ENCODE assay signal across 18 cellular contexts in the genomic region with DNA sequence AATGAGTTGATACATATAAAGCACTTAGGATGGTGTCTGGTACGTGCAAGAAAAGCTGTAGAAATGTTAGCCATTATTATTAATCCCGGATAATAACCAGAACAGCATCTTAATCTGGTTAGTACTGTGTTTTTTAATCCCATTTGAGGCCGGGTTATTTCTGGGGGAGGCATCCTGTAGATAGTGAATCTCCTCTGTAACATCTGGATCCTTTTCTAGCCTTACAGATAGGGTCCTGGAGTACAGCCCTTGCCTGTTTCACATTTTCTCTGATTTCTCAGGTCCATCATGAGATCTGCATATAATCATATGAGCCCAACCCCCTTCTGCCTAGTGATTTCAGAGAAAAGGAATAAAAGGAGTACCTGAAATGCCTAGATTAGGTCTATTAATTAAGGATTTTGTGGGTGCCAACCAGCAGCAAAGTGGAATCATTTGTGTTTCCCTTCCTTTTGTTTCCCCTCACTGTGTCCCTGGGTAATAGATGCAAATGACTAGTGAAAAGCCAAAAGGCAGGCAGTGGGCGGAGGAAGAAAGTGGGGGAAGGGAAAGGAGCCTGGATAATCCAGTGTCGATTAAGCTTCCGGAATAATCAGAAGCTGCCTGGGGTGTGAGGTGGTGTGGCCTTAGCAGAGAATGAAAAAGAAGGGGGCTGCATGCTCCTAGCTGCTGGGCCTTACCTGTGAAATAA.
A peak's percentile ranks its signal among the peaks of the same experiment; 100 is the strongest.
DNase-seq lines count a peak whose midpoint lies in the region; ATAC-seq and TF ChIP-seq lines count a peak whose summit lies in the region.
"Had no signal": no experiment of that assay in that cellular context is flagged by ENCODE, and none has a peak within 500 bp of the region (broad histone marks: within the 10 kb centered on the region; RNA-seq: fewer than 3 reads in every experiment).

No MANE protein-coding gene starts in this region.

- H3K4me1 Mint-ChIP-seq in brain: peaks cover 68% of the 10 kb centered on the region
- H3K4me1 Mint-ChIP-seq in activated T-helper 2 cell treated with anti-CD3 and anti-CD28 coated beads, Interferon-gamma antibody, Interleukin-2, Interleukin-4, amounts not matched to agents 10 μg/mL and 5 μg/mL and 100 μg/mL, durations not matched to agents 14 hours and 24 hours and 36 hours (ENCODE audit: low read depth): no peaks in the 10 kb centered on the region
- H3K4me1 Mint-ChIP-seq: activated CD4-positive, alpha-beta T cell treated with anti-CD3 and anti-CD28 coated beads for 36 hours; activated naive CD8-positive, alpha-beta T cell treated with anti-CD3 and anti-CD28 coated beads, Interleukin-2, amount 50 U/mL, for 24 hours had no signal

- H3K9me3 Mint-ChIP-seq in brain: no peaks in the 10 kb centered on the region
- H3K9me3 Mint-ChIP-seq in activated T-helper 2 cell treated with anti-CD3 and anti-CD28 coated beads, Interferon-gamma antibody, Interleukin-2, Interleukin-4, amounts not matched to agents 10 μg/mL and 5 μg/mL and 100 μg/mL, durations not matched to agents 14 hours and 24 hours and 36 hours: no peaks in the 10 kb centered on the region
- H3K9me3 Mint-ChIP-seq: activated naive CD8-positive, alpha-beta T cell treated with anti-CD3 and anti-CD28 coated beads, Interleukin-2, amount 50 U/mL, for 24 hours; T-helper 1 cell treated with Interleukin-12 subunit alpha and Interleukin-12 subunit beta and Interleukin-4 antibody, amounts not matched to agents 30 μg/mL and 1 μg/mL, for 36 hours had no signal

- 49% methylated on average over 6 of the region's 6 CpGs for WGBS in HUES64
- WGBS in smooth muscle cell (ENCODE audit: low lambda C conversion rate): 41% methylated on average over 6 of the region's 6 CpGs
- WGBS in heart right ventricle, 2 donors: 72 to 74% methylated on average over 6 of the region's 6 CpGs

- peak overlapping the region; percentile 19 to 97 (median 89) for H3K27ac Mint-ChIP-seq in brain
- no peak overlapping the region for H3K27ac Mint-ChIP-seq in activated T-helper 2 cell treated with anti-CD3 and anti-CD28 coated beads, Interferon-gamma antibody, Interleukin-2, Interleukin-4, amounts not matched to agents 10 μg/mL and 5 μg/mL and 100 μg/mL, durations not matched to agents 14 hours and 24 hours and 36 hours
- H3K27ac Mint-ChIP-seq: activated CD4-positive, alpha-beta T cell treated with anti-CD3 and anti-CD28 coated beads for 36 hours; activated naive CD8-positive, alpha-beta T cell treated with anti-CD3 and anti-CD28 coated beads, Interleukin-2, amount 50 U/mL, for 24 hours; dendritic cell treated with granulocyte-macrophage colony-stimulating factor and Interleukin-4, amounts not matched to agents 40 ng/mL and 50 ng/mL, for 4 days; T-helper 1 cell treated with Interleukin-12 subunit alpha and Interleukin-12 subunit beta and Interleukin-4 antibody, amounts not matched to agents 30 μg/mL and 1 μg/mL, for 36 hours had no signal

- H3K27me3 ChIP-seq in HUES64 (ENCODE audit: insufficient read depth, low read length): no peaks in the 10 kb centered on the region
- H3K27me3 ChIP-seq in smooth muscle cell (ENCODE audit: low read depth): no peaks in the 10 kb centered on the region
- H3K27me3 ChIP-seq in heart right ventricle: no peaks in the 10 kb centered on the region
- H3K27me3 ChIP-seq: testis had no signal

- H3K4me3 Mint-ChIP-seq in brain: peak overlapping the region in 3 of 5 experiments; percentile 37 to 66 (median 48)
- no peak overlapping the region for H3K4me3 Mint-ChIP-seq in activated T-helper 2 cell treated with anti-CD3 and anti-CD28 coated beads, Interferon-gamma antibody, Interleukin-2, Interleukin-4, amounts not matched to agents 10 μg/mL and 5 μg/mL and 100 μg/mL, durations not matched to agents 14 hours and 24 hours and 36 hours (ENCODE audit: low read depth)
- H3K4me3 Mint-ChIP-seq: activated CD4-positive, alpha-beta T cell treated with anti-CD3 and anti-CD28 coated beads for 36 hours; activated naive CD8-positive, alpha-beta T cell treated with anti-CD3 and anti-CD28 coated beads, Interleukin-2, amount 50 U/mL, for 24 hours; dendritic cell treated with granulocyte-macrophage colony-stimulating factor and Interleukin-4, amounts not matched to agents 40 ng/mL and 50 ng/mL, for 4 days; T-helper 1 cell treated with Interleukin-12 subunit alpha and Interleukin-12 subunit beta and Interleukin-4 antibody, amounts not matched to agents 30 μg/mL and 1 μg/mL, for 36 hours had no signal

- no peaks in the 10 kb centered on the region for H3K27me3 Mint-ChIP-seq in brain
- H3K27me3 Mint-ChIP-seq in activated T-helper 2 cell treated with anti-CD3 and anti-CD28 coated beads, Interferon-gamma antibody, Interleukin-2, Interleukin-4, amounts not matched to agents 10 μg/mL and 5 μg/mL and 100 μg/mL, durations not matched to agents 14 hours and 24 hours and 36 hours (ENCODE audit: low read depth): peaks cover 45% of the 10 kb centered on the region

- TF ChIP-seq CTCF in brain (conservative IDR thresholded peaks at IDR 0.05): no peak
- no peak for TF ChIP-seq CTCF in smooth muscle cell (IDR thresholded peaks at IDR 0.05; ENCODE audit: borderline replicate concordance, insufficient read depth, poor library complexity, severe bottlenecking)
- TF ChIP-seq CTCF in heart right ventricle (IDR thresholded peaks at IDR 0.05): no peak

- H2AFZ ChIP-seq in smooth muscle cell (ENCODE audit: low read depth): no peak overlapping the region

- H4K20me1 ChIP-seq in smooth muscle cell (ENCODE audit: low read depth): no peaks in the 10 kb centered on the region

- no peaks in the 10 kb centered on the region for H3F3A ChIP-seq in smooth muscle cell (ENCODE audit: low read depth)

- H3K4me2 ChIP-seq in smooth muscle cell: peak overlapping the region; percentile 21

- H3K9me3 ChIP-seq in HUES64 (ENCODE audit: insufficient read depth, low read depth, low read length) (no peaks in the 10 kb centered on the region), smooth muscle cell (replicated peaks; ENCODE audit: low read depth) (no peaks in the 10 kb centered on the region), heart right ventricle (no peaks in the 10 kb centered on the region)
- H3K9me3 ChIP-seq: psoas muscle, testis had no signal

- H3K36me3 Mint-ChIP-seq in brain: peaks cover 38% of the 10 kb centered on the region
- H3K36me3 Mint-ChIP-seq in activated T-helper 2 cell treated with anti-CD3 and anti-CD28 coated beads, Interferon-gamma antibody, Interleukin-2, Interleukin-4, amounts not matched to agents 10 μg/mL and 5 μg/mL and 100 μg/mL, durations not matched to agents 14 hours and 24 hours and 36 hours (ENCODE audit: low read depth): no peaks in the 10 kb centered on the region

- H3K9ac ChIP-seq in HUES64 (ENCODE audit: low read depth, low read length) (peak overlapping the region; percentile 48), smooth muscle cell (ENCODE audit: low read depth) (no peak overlapping the region)

- ATAC-seq in heart right ventricle: no peak
- ATAC-seq: activated CD4-positive, alpha-beta T cell treated with anti-CD3 and anti-CD28 coated beads for 36 hours; activated naive CD8-positive, alpha-beta T cell treated with anti-CD3 and anti-CD28 coated beads, Interleukin-2, amount 50 U/mL, for 24 hours; psoas muscle had no signal

- H3K79me2 ChIP-seq in smooth muscle cell (ENCODE audit: low read depth): no peaks in the 10 kb centered on the region

- H3K4me3 ChIP-seq in HUES64 (ENCODE audit: low read length) (0 out of 2 replicates have a peak overlapping the region, but pooled peaks have one; percentile 1), smooth muscle cell (no peak overlapping the region), heart right ventricle (no peak overlapping the region)
- H3K4me3 ChIP-seq: psoas muscle, testis had no signal

- DNase-seq in iPS-NIHi11 (ENCODE audit: low spot score): peak; percentile 74
- no peak for DNase-seq in smooth muscle cell (lab: John Stamatoyannopoulos, UW; ENCODE audit: unreplicated experiment)
- no peak for DNase-seq in heart right ventricle
- DNase-seq in MV-4-11 (lab: John Stamatoyannopoulos, UW): no peak
- DNase-seq in activated T-helper 2 cell treated with anti-CD3 and anti-CD28 coated beads, Interferon-gamma antibody, Interleukin-2, Interleukin-4, amounts not matched to agents 10 μg/mL and 5 μg/mL and 100 μg/mL, durations not matched to agents 14 hours and 24 hours and 36 hours (ENCODE audit: low spot score): no peak
- DNase-seq: activated CD4-positive, alpha-beta T cell treated with anti-CD3 and anti-CD28 coated beads for 36 hours; activated CD8-positive, alpha-beta memory T cell treated with anti-CD3 and anti-CD28 coated beads for 24 hours; activated naive CD8-positive, alpha-beta T cell treated with anti-CD3 and anti-CD28 coated beads, Interleukin-2, amount 50 U/mL, for 24 hours; central memory CD4-positive, alpha-beta T cell; NCI-H1694; psoas muscle; stimulated activated naive CD4-positive, alpha-beta T cell treated with Interleukin-2 at 50 U/mL for 16 hours; testis had no signal

- intact Hi-C loops in heart right ventricle (cut with DNase I): no loop called here
- intact Hi-C loops in activated T-helper 2 cell treated with anti-CD3 and anti-CD28 coated beads, Interferon-gamma antibody, Interleukin-2, Interleukin-4, amounts not matched to agents 10 μg/mL and 5 μg/mL and 100 μg/mL, durations not matched to agents 14 hours and 24 hours and 36 hours (cut with micrococcal nuclease): no loop called here

- H3K36me3 ChIP-seq in HUES64 (ENCODE audit: insufficient read depth, low read length): no peaks in the 10 kb centered on the region
- H3K36me3 ChIP-seq in smooth muscle cell (ENCODE audit: low read depth): no peaks in the 10 kb centered on the region
- peaks cover 0 to 24% (median 0%) of the 10 kb centered on the region in 9 donors for H3K36me3 ChIP-seq in heart right ventricle

- H3K27ac ChIP-seq in HUES64 (ENCODE audit: low read depth, low read length): peak overlapping the region; percentile 71
- H3K27ac ChIP-seq in smooth muscle cell (ENCODE audit: low read depth): no peak overlapping the region
- H3K27ac ChIP-seq in heart right ventricle: no peak overlapping the region
- H3K27ac ChIP-seq: C4-2B, psoas muscle, testis had no signal

- H3K4me1 ChIP-seq in HUES64 (ENCODE audit: insufficient read depth, low read length) (peaks cover 22% of the 10 kb centered on the region), smooth muscle cell (ENCODE audit: low read depth) (peaks cover 32% of the 10 kb centered on the region), heart right ventricle (peaks cover 0 to 9% (median 0%) of the 10 kb centered on the region in 9 donors)
- H3K4me1 ChIP-seq: psoas muscle, testis had no signal
